Comparison of ENCODE assay signal across 15 cellular contexts in genomic region chr1:33682371-33682770, GRCh38.
A peak's percentile ranks its signal among the peaks of the same experiment; 100 is the strongest.
DNase-seq lines count a peak whose midpoint lies in the region; ATAC-seq and TF ChIP-seq lines count a peak whose summit lies in the region.
"Had no signal": no experiment of that assay in that cellular context is flagged by ENCODE, and none has a peak within 500 bp of the region (broad histone marks: within the 10 kb centered on the region; RNA-seq: fewer than 3 reads in every experiment).

No MANE protein-coding gene starts in this region.

- TF ChIP-seq EP300 in esophagus muscularis mucosa (IDR thresholded peaks at IDR 0.05) = no peak

- WGBS in esophagus muscularis mucosa = 94% methylated on average over 2 of the region's 2 CpGs

- intact Hi-C loops in esophagus muscularis mucosa (cut with DNase I) = no loop called here

- no peak for TF ChIP-seq POLR2A in esophagus muscularis mucosa (IDR thresholded peaks at IDR 0.05; ENCODE audit: low read depth)

- peaks cover 0 to 35% (median 0%) of the 10 kb centered on the region in 4 donors for H3K27me3 ChIP-seq in esophagus muscularis mucosa
- H3K27me3 ChIP-seq: BLaER1 had no signal

- H3K36me3 ChIP-seq in esophagus muscularis mucosa = no peaks in the 10 kb centered on the region
- H3K36me3 ChIP-seq: BLaER1, HAP-1 had no signal

- H3K9me3 ChIP-seq in esophagus muscularis mucosa = no peaks in the 10 kb centered on the region
- H3K9me3 ChIP-seq: A549, BLaER1, HAP-1 had no signal

- peak; percentile 76 for DNase-seq in HT1080 (ENCODE audit: low read depth)
- peak; percentile 53 for DNase-seq in astrocyte of the hippocampus (ENCODE audit: low read depth, low spot score)
- peak; percentile 19 for DNase-seq in esophagus muscularis mucosa (ENCODE audit: extremely low spot score)
- DNase-seq in GDM1 (lab: John Stamatoyannopoulos, UW) = no peak
- DNase-seq in cortex of kidney (lab: John Stamatoyannopoulos, UW) = no peak
- DNase-seq: AML-193; CD8-positive, alpha-beta memory T cell; DMS53; GOT3 had no signal

- no peak for ATAC-seq in GM21825 (IDR thresholded peaks at IDR 0.05; ENCODE audit: unreplicated experiment)
- ATAC-seq: A549, GM12878, HepG2 had no signal

- no peak overlapping the region for H3K27ac ChIP-seq in esophagus muscularis mucosa (replicated peaks in 1 of 4)
- H3K27ac ChIP-seq: A549, BLaER1 had no signal

- TF ChIP-seq CTCF in esophagus muscularis mucosa (IDR thresholded peaks at IDR 0.05) = no peak

- H3K4me3 ChIP-seq in esophagus muscularis mucosa = no peak overlapping the region
- H3K4me3 ChIP-seq: A549, BLaER1, GM12878, HAP-1 had no signal

- no peaks in the 10 kb centered on the region for H3K4me1 ChIP-seq in esophagus muscularis mucosa
- H3K4me1 ChIP-seq: A549, BLaER1, HAP-1 had no signal

Comparison
In these comparisons a context has a peak if more than half of its experiments do, and no peak if none do; other contexts are left out.
1. DNase-seq: peak in HT1080 (single experiment), astrocyte of the hippocampus (single experiment) and esophagus muscularis mucosa (single experiment); none in GDM1 (single experiment) and cortex of kidney (single experiment).